Comparison of ENCODE assay signal across 21 cellular contexts in genomic region chr13:111367340-111367739, GRCh38. TPM values are rescaled to one million over a fixed set of nuclear protein-coding genes. Genes with fewer than 3 reads are reported as not detected.
A peak's percentile ranks its signal among the peaks of the same experiment; 100 is the strongest.
DNase-seq lines count a peak whose midpoint lies in the region; ATAC-seq and TF ChIP-seq lines count a peak whose summit lies in the region.
"Had no signal": no experiment of that assay in that cellular context is flagged by ENCODE, and none has a peak within 500 bp of the region (broad histone marks: within the 10 kb centered on the region; RNA-seq: fewer than 3 reads in every experiment).

No MANE protein-coding gene starts in this region.

- no peaks in the 10 kb centered on the region for H3K79me2 ChIP-seq in Karpas-422 (ENCODE audit: low read length)

- DNase-seq in Karpas-422 (no peak), osteocyte (ENCODE audit: extremely low spot score, unreplicated experiment) (peak; percentile 27), left lung (no peak), medulla oblongata (ENCODE audit: extremely low spot score) (no peak), inferior parietal cortex (ENCODE audit: extremely low spot score) (no peak), NCI-H2081 treated with DMSO at 0.1 percent for 48 hours (lab: John Stamatoyannopoulos, UW) (no peak)
- DNase-seq: Calu3; CD8-positive, alpha-beta T cell; DMS79 treated with DMSO at 0.1 percent for 48 hours; GF-D8; H7; HFFc6 had no signal

- ATAC-seq in GM18867 (IDR thresholded peaks at IDR 0.05; ENCODE audit: unreplicated experiment) (peak; percentile 50), left lung (no peak)
- ATAC-seq: CD8-positive, alpha-beta T cell; GM23338; HCT116; HepG2 had no signal

- H3K9me3 ChIP-seq in Karpas-422 (ENCODE audit: low read length), result no peaks in the 10 kb centered on the region
- H3K9me3 ChIP-seq in left lung, result no peaks in the 10 kb centered on the region

- H3K4me3 Mint-ChIP-seq in osteocyte (ENCODE audit: unreplicated experiment), result no peak overlapping the region
- H3K4me3 Mint-ChIP-seq: B cell; CD8-positive, alpha-beta T cell; GM23338; HFFc6; IgD-negative memory B cell had no signal

- H4K20me1 ChIP-seq in Karpas-422 (ENCODE audit: insufficient read depth, low read depth, low read length), result 0 out of 2 replicates have a peak, but pooled peaks cover 3% of the 10 kb centered on the region
- H4K20me1 ChIP-seq: BLaER1 treated with 17β-estradiol and CSF1 and Interleukin-3, amounts not matched to agents 10 nM and 100 nM had no signal

- intact Hi-C loops in left lung (cut with DNase I), result no loop called here

- H3K27ac Mint-ChIP-seq in osteocyte (ENCODE audit: unreplicated experiment), result no peak overlapping the region
- H3K27ac Mint-ChIP-seq: B cell; CD8-positive, alpha-beta T cell; GM23338; HFFc6; IgD-negative memory B cell had no signal

- no peaks in the 10 kb centered on the region for H3K27me3 ChIP-seq in Karpas-422 (ENCODE audit: low read length)
- peaks cover 0 to 5% of the 10 kb centered on the region in 2 donors for H3K27me3 ChIP-seq in left lung
- H3K27me3 ChIP-seq: BLaER1 treated with 17β-estradiol and CSF1 and Interleukin-3, amounts not matched to agents 10 nM and 100 nM had no signal

- 0 out of 2 replicates have a peak, but pooled peaks have one; percentile 1 for TF ChIP-seq CTCF in VCaP (conservative IDR thresholded peaks at IDR 0.05)
- no peak for TF ChIP-seq CTCF in osteocyte (IDR thresholded peaks at IDR 0.05)
- no peak for TF ChIP-seq CTCF in left lung (IDR thresholded peaks at IDR 0.05)

- no peaks in the 10 kb centered on the region for H3K9me2 ChIP-seq in Karpas-422 (replicated peaks; ENCODE audit: insufficient read depth, low read length)

- peaks cover 40% of the 10 kb centered on the region for H3K27me3 Mint-ChIP-seq in osteocyte (ENCODE audit: unreplicated experiment)

- H3K4me3 ChIP-seq in Karpas-422 (ENCODE audit: low read length) (no peak overlapping the region), left lung (no peak overlapping the region)
- H3K4me3 ChIP-seq: BLaER1 treated with 17β-estradiol and CSF1 and Interleukin-3, amounts not matched to agents 10 nM and 100 nM; GM23338 had no signal

- H2AFZ ChIP-seq in Karpas-422 (ENCODE audit: low read length), result no peak overlapping the region
- H2AFZ ChIP-seq: GM23338 had no signal

- no peaks in the 10 kb centered on the region for H3K9me3 Mint-ChIP-seq in osteocyte (ENCODE audit: unreplicated experiment)
- H3K9me3 Mint-ChIP-seq: CD8-positive, alpha-beta T cell; HFFc6 had no signal

- H3K36me3 ChIP-seq in Karpas-422 (ENCODE audit: insufficient read depth, low read length) (no peaks in the 10 kb centered on the region), left lung (no peaks in the 10 kb centered on the region)
- H3K36me3 ChIP-seq: BLaER1 treated with 17β-estradiol and CSF1 and Interleukin-3, amounts not matched to agents 10 nM and 100 nM had no signal

- H3K27ac ChIP-seq in Karpas-422 (ENCODE audit: low read length) (no peak overlapping the region), VCaP (no peak overlapping the region), left lung (no peak overlapping the region)
- H3K27ac ChIP-seq: BLaER1 treated with 17β-estradiol and CSF1 and Interleukin-3, amounts not matched to agents 10 nM and 100 nM had no signal

- H3K36me3 Mint-ChIP-seq in osteocyte (ENCODE audit: unreplicated experiment), result no peaks in the 10 kb centered on the region
- H3K36me3 Mint-ChIP-seq: CD8-positive, alpha-beta T cell; IgD-negative memory B cell had no signal

- H3K4me1 ChIP-seq in Karpas-422 (ENCODE audit: low read length) (peaks cover 15% of the 10 kb centered on the region), left lung (no peaks in the 10 kb centered on the region)

- no peak overlapping the region; the same call in 1 of the 2 replicates for H3K9ac ChIP-seq in Karpas-422 (ENCODE audit: low read length)
- H3K9ac ChIP-seq: BLaER1 treated with 17β-estradiol and CSF1 and Interleukin-3, amounts not matched to agents 10 nM and 100 nM had no signal

- no peaks in the 10 kb centered on the region for H3K4me1 Mint-ChIP-seq in osteocyte (ENCODE audit: unreplicated experiment)
- H3K4me1 Mint-ChIP-seq: B cell, GM23338, IgD-negative memory B cell had no signal

- H3K4me2 ChIP-seq in Karpas-422 (ENCODE audit: low read depth, low read length, poor library complexity, severe bottlenecking), result peak overlapping the region; percentile 16
- H3K4me2 ChIP-seq: GM23338 had no signal

RNA-seq across cellular contexts. Expression of gene TEX29, which starts 46.9 kb away (rescaled TPM):
- total RNA-seq in Karpas-422 (2014; rRNA removed; shearing (Covaris generic); ENCODE audit: low replicate concordance), result 1.6 TPM in 1 of 2 replicates, not detected in the other
- 1.9 TPM in 1 of 2 replicates, not detected in the other for total RNA-seq in osteocyte
- total RNA-seq in left lung, result under 1 TPM; 0.35 to 0.42 TPM
- total RNA-seq: A172, Calu3, GM23338, H7 had no signal
